1 cellular context compared by ENCODE assay signal in genomic region chr14:104641753-104642539, GRCh38.
TF ChIP-seq lines count a peak whose summit lies in the region.

No MANE protein-coding gene starts in this region.

TF ChIP-seq in IMR-90, 13 proteins besides CTCF, POLR2A, EP300 and RAD21:
- TF ChIP-seq MAFK (IDR thresholded peaks at IDR 0.05; ENCODE audit: low read depth, low read length): no peak
- no peak for TF ChIP-seq CHD1 (IDR thresholded peaks at IDR 0.05; ENCODE audit: low read depth, low read length)
- no peak for TF ChIP-seq RCOR1 (IDR thresholded peaks at IDR 0.05; ENCODE audit: insufficient replicate concordance, low read length)
- no peak for TF ChIP-seq BHLHE40 (IDR thresholded peaks at IDR 0.05; ENCODE audit: low read depth, low read length)
- TF ChIP-seq FOS (IDR thresholded peaks at IDR 0.05; ENCODE audit: low read depth, low read length): no peak
- TF ChIP-seq USF2 (IDR thresholded peaks at IDR 0.05; ENCODE audit: low read depth, low read length): no peak
- no peak for TF ChIP-seq MXI1 (IDR thresholded peaks at IDR 0.05; ENCODE audit: borderline replicate concordance, low read depth, low read length)
- TF ChIP-seq CEBPB (IDR thresholded peaks at IDR 0.05; ENCODE audit: low read depth, low read length): no peak
- no peak for TF ChIP-seq MAZ (IDR thresholded peaks at IDR 0.05; ENCODE audit: borderline replicate concordance, low read depth, low read length)
TF ChIP-seq in IMR-90: peak in this region for 0.
